Comparison of ENCODE assay signal across 31 cellular contexts in genomic region chr6:40162074-40162473, GRCh38.
"Had no signal": no experiment of that assay in that cellular context is flagged by ENCODE, and none has a peak within 500 bp of the region (broad histone marks: within the 10 kb centered on the region; RNA-seq: fewer than 3 reads in every experiment).

No MANE protein-coding gene starts in this region.

- H3K4me3 ChIP-seq: ascending aorta, cardiac muscle cell had no signal

- H3K27me3 ChIP-seq: ascending aorta, cardiac muscle cell had no signal

- ATAC-seq: activated CD4-positive, alpha-beta T cell treated with anti-CD3 and anti-CD28 coated beads for 36 hours; activated CD4-positive, CD25-positive, alpha-beta regulatory T cell treated with anti-CD3 and anti-CD28 coated beads, Interleukin-2, amount 50 U/mL, for 24 hours; activated CD8-positive, alpha-beta memory T cell treated with anti-CD3 and anti-CD28 coated beads, Interleukin-2, amount 10 ng/mL, durations not matched to agents 7 days and 5 days; activated CD8-positive, alpha-beta T cell treated with anti-CD3 and anti-CD28 coated beads, Interleukin-2, amount 10 ng/mL, durations not matched to agents 7 days and 5 days; activated naive CD8-positive, alpha-beta T cell treated with anti-CD3 and anti-CD28 coated beads, Interleukin-2, amount 50 U/mL, for 24 hours; WTC11 had no signal

- H3K27ac ChIP-seq: ascending aorta, cardiac muscle cell, VCaP had no signal

- H3K4me1 ChIP-seq: ascending aorta had no signal

- DNase-seq: activated CD4-positive, alpha-beta memory T cell treated with anti-CD3 and anti-CD28 coated beads, Interleukin-2, amount 10 ng/mL, durations not matched to agents 7 days and 5 days; activated CD4-positive, alpha-beta T cell treated with anti-CD3 and anti-CD28 coated beads for 1 hour; activated CD4-positive, alpha-beta T cell treated with anti-CD3 and anti-CD28 coated beads for 36 hours; activated CD4-positive, alpha-beta T cell treated with anti-CD3 and anti-CD28 coated beads for 48 hours; activated CD4-positive, alpha-beta T cell treated with anti-CD3 and anti-CD28 coated beads, Interleukin-2, amount 10 ng/mL, durations not matched to agents 7 days and 5 days; activated CD4-positive, alpha-beta T cell treated with anti-CD3 and anti-CD28 coated beads, Interleukin-2, amount 50 U/mL, for 48 hours; activated CD4-positive, CD25-positive, alpha-beta regulatory T cell; activated CD8-positive, alpha-beta memory T cell treated with anti-CD3 and anti-CD28 coated beads for 24 hours; activated CD8-positive, alpha-beta memory T cell treated with anti-CD3 and anti-CD28 coated beads, Interleukin-2, amount 10 ng/mL, durations not matched to agents 7 days and 5 days; activated CD8-positive, alpha-beta memory T cell treated with anti-CD3 and anti-CD28 coated beads, Interleukin-2, amount 50 U/mL, for 48 hours; activated CD8-positive, alpha-beta T cell treated with anti-CD3 and anti-CD28 coated beads, Interleukin-2, amount 10 ng/mL, durations not matched to agents 7 days and 5 days; activated effector memory CD4-positive, alpha-beta T cell treated with Interleukin-2 at 50 U/mL for 16 hours; activated gamma-delta T cell; activated naive CD4-positive, alpha-beta T cell treated with anti-CD3 and anti-CD28 coated beads, Interleukin-2, amount 10 ng/mL, durations not matched to agents 7 days and 5 days; activated naive CD4-positive, alpha-beta T cell treated with Interleukin-2 at 50 U/mL for 16 hours; activated naive CD8-positive, alpha-beta T cell treated with anti-CD3 and anti-CD28 coated beads, Interleukin-2, amount 10 ng/mL, durations not matched to agents 7 days and 5 days; activated naive CD8-positive, alpha-beta T cell treated with anti-CD3 and anti-CD28 coated beads, Interleukin-2, amount 50 U/mL, for 24 hours; activated T-cell treated with anti-CD3 and anti-CD28 coated beads, Interleukin-2, amount 50 U/mL, for 24 hours; activated T-cell treated with anti-CD3 and anti-CD28 coated beads, Interleukin-2, amount 50 U/mL, for 48 hours; amygdala; anterior cingulate cortex; caudate nucleus; cerebellar nuclear complex; T-helper 1 cell; T-helper 2 cell; T-helper 9 cell had no signal

- H3K36me3 ChIP-seq: ascending aorta, cardiac muscle cell had no signal
